ENCODE assay signal across 8 cellular contexts in genomic region chr17:49687878-49688491, GRCh38. TPM values are rescaled to one million over a fixed set of nuclear protein-coding genes. Genes with fewer than 3 reads are reported as not detected.
DNase-seq lines count a peak whose midpoint lies in the region; ATAC-seq and TF ChIP-seq lines count a peak whose summit lies in the region.

No MANE protein-coding gene starts in this region.

- no peak overlapping the region for H3K4me3 ChIP-seq in mesenchymal stem cell (ENCODE audit: insufficient read depth in 1 of 2, low read depth in 1 of 2, low read length in 2 of 2)

- H3K27ac ChIP-seq in mesenchymal stem cell (ENCODE audit: low read length, poor library complexity, severe bottlenecking), result no peak overlapping the region

- peak overlapping the region; percentile 97 for H4K8ac ChIP-seq in mesenchymal stem cell (ENCODE audit: low read length)

- H3K27ac Mint-ChIP-seq in activated naive CD8-positive, alpha-beta T cell treated with anti-CD3 and anti-CD28 coated beads, Interleukin-2, amount 50 U/mL, for 24 hours, result peak overlapping the region; percentile 91

- no peaks in the 10 kb centered on the region for H3K4me1 ChIP-seq in mesenchymal stem cell (ENCODE audit: control insufficient read depth, insufficient read depth, low read depth, low read length)

- DNase-seq in stimulated activated CD4-positive, alpha-beta T cell treated with anti-CD3 and anti-CD28 coated beads, Interleukin-4, amount 100 ng/mL, for 24 hours, result peak; percentile 19
- no peak for DNase-seq in stimulated activated CD4-positive, alpha-beta T cell treated with anti-CD3 and anti-CD28 coated beads, Interleukin-12 subunit alpha, Interleukin-12 subunit beta, amount 100 ng/mL, for 4 hours
- DNase-seq in activated naive CD8-positive, alpha-beta T cell treated with anti-CD3 and anti-CD28 coated beads, Interleukin-2, amount 50 U/mL, for 24 hours, result no peak
- DNase-seq in mesenchymal stem cell, result peak; percentile 56
- DNase-seq in 8988T, result no peak
- no peak for DNase-seq in GM13977 (ENCODE audit: low spot score)
- DNase-seq in GOT3 (lab: John Stamatoyannopoulos, UW), result no peak
- no peak for DNase-seq in NCI-H2029 treated with DMSO at 0.1 percent for 48 hours (lab: John Stamatoyannopoulos, UW)

- no peak overlapping the region for H3K23ac ChIP-seq in mesenchymal stem cell (ENCODE audit: low read length in 2 of 2)

- H3K36me3 Mint-ChIP-seq in activated naive CD8-positive, alpha-beta T cell treated with anti-CD3 and anti-CD28 coated beads, Interleukin-2, amount 50 U/mL, for 24 hours (ENCODE audit: low read depth), result no peaks in the 10 kb centered on the region

- H3K9ac ChIP-seq in mesenchymal stem cell (ENCODE audit: low read length), result no peak overlapping the region

- no peaks in the 10 kb centered on the region for H3K9me3 Mint-ChIP-seq in activated naive CD8-positive, alpha-beta T cell treated with anti-CD3 and anti-CD28 coated beads, Interleukin-2, amount 50 U/mL, for 24 hours

- H3K36me3 ChIP-seq in mesenchymal stem cell (ENCODE audit: control insufficient read depth in 1 of 2, insufficient read depth in 2 of 2, low read depth in 1 of 2, low read length in 2 of 2), result no peaks in the 10 kb centered on the region

- peaks cover 45% of the 10 kb centered on the region for H3K4me1 Mint-ChIP-seq in activated naive CD8-positive, alpha-beta T cell treated with anti-CD3 and anti-CD28 coated beads, Interleukin-2, amount 50 U/mL, for 24 hours

- no peak overlapping the region for H2AK5ac ChIP-seq in mesenchymal stem cell (ENCODE audit: low read length, severe bottlenecking)

- no peak overlapping the region for H2BK15ac ChIP-seq in mesenchymal stem cell (ENCODE audit: low read depth, poor library complexity, severe bottlenecking)

- peaks cover 0 to 4% of the 10 kb centered on the region in 2 experiments for H3K27me3 ChIP-seq in mesenchymal stem cell (ENCODE audit: control insufficient read depth in 1 of 2, insufficient read depth in 1 of 2, low read length in 2 of 2)

- peak overlapping the region; percentile 29 for H2AFZ ChIP-seq in mesenchymal stem cell (ENCODE audit: low read depth, low read length)

- no peak overlapping the region for H3K14ac ChIP-seq in mesenchymal stem cell (ENCODE audit: low read length in 2 of 2)

- no peaks in the 10 kb centered on the region for H3K27me3 Mint-ChIP-seq in activated naive CD8-positive, alpha-beta T cell treated with anti-CD3 and anti-CD28 coated beads, Interleukin-2, amount 50 U/mL, for 24 hours

- no peak overlapping the region for H2BK5ac ChIP-seq in mesenchymal stem cell (ENCODE audit: low read depth, low read length, poor library complexity, severe bottlenecking)

- no peaks in the 10 kb centered on the region for H3K79me1 ChIP-seq in mesenchymal stem cell (replicated peaks; ENCODE audit: low read length, poor library complexity, severe bottlenecking)

- H3K4me3 Mint-ChIP-seq in activated naive CD8-positive, alpha-beta T cell treated with anti-CD3 and anti-CD28 coated beads, Interleukin-2, amount 50 U/mL, for 24 hours, result peak overlapping the region; percentile 54

- H3K4me2 ChIP-seq in mesenchymal stem cell (ENCODE audit: low read length, poor library complexity, severe bottlenecking), result no peak overlapping the region

- no peak for TF ChIP-seq CTCF in GM13977 (IDR thresholded peaks at IDR 0.05; ENCODE audit: extremely low read depth, insufficient read depth, missing control alignments)

- H4K91ac ChIP-seq in mesenchymal stem cell (ENCODE audit: low read length), result peak overlapping the region; percentile 84

- ATAC-seq in activated naive CD8-positive, alpha-beta T cell treated with anti-CD3 and anti-CD28 coated beads, Interleukin-2, amount 50 U/mL, for 24 hours, result no peak

- peak overlapping the region; percentile 35 to 90 for H3K18ac ChIP-seq in mesenchymal stem cell (ENCODE audit: low read depth in 1 of 2, low read length in 2 of 2)

- no peaks in the 10 kb centered on the region for H3K9me3 ChIP-seq in mesenchymal stem cell (ENCODE audit: control insufficient read depth, low read length)

- H2BK120ac ChIP-seq in mesenchymal stem cell (ENCODE audit: low read depth, low read length), result peak overlapping the region; percentile 52

- peak overlapping the region; percentile 42 to 81 for H3K4ac ChIP-seq in mesenchymal stem cell (ENCODE audit: low read depth in 1 of 2, low read length in 2 of 2)

- H2BK12ac ChIP-seq in mesenchymal stem cell (ENCODE audit: low read length in 2 of 2), result peak overlapping the region; percentile 18 to 31

- 62% methylated on average over 9 of the region's 10 CpGs for WGBS in mesenchymal stem cell

- in situ Hi-C loops in GM13977 (cut with MboI; ENCODE audit: low pct_unique_long_range_greater_than_20kb, low sequenced_read_pairs, unreplicated experiment), result no loop called here

RNA-seq across cellular contexts. Expression of gene SPOP, which starts 10.1 kb away (rescaled TPM):
- polyA plus RNA-seq in mesenchymal stem cell (2013, experiment 1 of 2), result 33.1 TPM
- 34.1 TPM for polyA plus RNA-seq in mesenchymal stem cell (2013, experiment 2 of 2)

RNA-seq across cellular contexts. Expression of gene SLC35B1, which starts 19.8 kb away (rescaled TPM):
- polyA plus RNA-seq in mesenchymal stem cell (2013, experiment 1 of 2), result 58.8 TPM
- 61.6 TPM for polyA plus RNA-seq in mesenchymal stem cell (2013, experiment 2 of 2)

Comparison
In these comparisons a context has a peak if more than half of its experiments do, and no peak if none do; other contexts are left out.
1. DNase-seq: peak in stimulated activated CD4-positive, alpha-beta T cell treated with anti-CD3 and anti-CD28 coated beads, Interleukin-4, amount 100 ng/mL, for 24 hours (single experiment) and mesenchymal stem cell (single experiment); none in stimulated activated CD4-positive, alpha-beta T cell treated with anti-CD3 and anti-CD28 coated beads, Interleukin-12 subunit alpha, Interleukin-12 subunit beta, amount 100 ng/mL, for 4 hours (single experiment), activated naive CD8-positive, alpha-beta T cell treated with anti-CD3 and anti-CD28 coated beads, Interleukin-2, amount 50 U/mL, for 24 hours (single experiment), 8988T (single experiment), GM13977 (single experiment), GOT3 (single experiment) and NCI-H2029 treated with DMSO at 0.1 percent for 48 hours (single experiment).